22 cellular contexts compared by ENCODE assay signal in genomic region chr5:133317558-133317957, GRCh38.
"Had no signal": no experiment of that assay in that cellular context is flagged by ENCODE, and none has a peak within 500 bp of the region (broad histone marks: within the 10 kb centered on the region; RNA-seq: fewer than 3 reads in every experiment).

No MANE protein-coding gene starts in this region.

- H3K4me1 ChIP-seq: breast epithelium, gastrocnemius medialis, psoas muscle, sigmoid colon, stomach had no signal

- ATAC-seq: activated T-cell treated with anti-CD3 and anti-CD28 coated beads, Interleukin-2, amount 50 U/mL, for 4 hours; gastrocnemius medialis; left ventricle myocardium superior; mucosa of descending colon; psoas muscle; stimulated activated effector memory CD8-positive, alpha-beta T cell treated with anti-CD3 and anti-CD28 coated beads, Interleukin-12 subunit alpha, Interleukin-12 subunit beta, amount 100 ng/mL, for 72 hours had no signal

- H3K27ac Mint-ChIP-seq: activated B cell treated with CpG ODN at 0.5 μM for 24 hours; memory B cell; stimulated activated effector memory CD8-positive, alpha-beta T cell treated with anti-CD3 and anti-CD28 coated beads, Interleukin-12 subunit alpha, Interleukin-12 subunit beta, amount 100 ng/mL, for 72 hours; type B pancreatic cell had no signal

- H3K27ac ChIP-seq: breast epithelium, coronary artery, gastrocnemius medialis, ovary, psoas muscle, sigmoid colon, stomach had no signal

- H3K27me3 Mint-ChIP-seq: activated B cell treated with CpG ODN at 0.5 μM for 24 hours, memory B cell, naive B cell, type B pancreatic cell had no signal

- H3K9me3 Mint-ChIP-seq: activated B cell treated with CpG ODN at 0.5 μM for 24 hours; activated T-cell treated with anti-CD3 and anti-CD28 coated beads, Interleukin-2, amount 50 U/mL, for 4 hours; memory B cell; naive B cell; stimulated activated effector memory CD8-positive, alpha-beta T cell treated with anti-CD3 and anti-CD28 coated beads, Interleukin-12 subunit alpha, Interleukin-12 subunit beta, amount 100 ng/mL, for 72 hours; type B pancreatic cell had no signal

- H3K27me3 ChIP-seq: breast epithelium, gastrocnemius medialis, ovary, sigmoid colon had no signal

- H3K36me3 Mint-ChIP-seq: memory B cell, naive B cell, type B pancreatic cell had no signal

- H3K9me3 ChIP-seq: breast epithelium, gastrocnemius medialis, mucosa of descending colon, ovary, psoas muscle, sigmoid colon, stomach had no signal

- H3K4me3 ChIP-seq: breast epithelium, coronary artery, gastrocnemius medialis, mucosa of descending colon, ovary, psoas muscle, sigmoid colon, stomach had no signal

- H3K4me3 Mint-ChIP-seq: activated B cell treated with CpG ODN at 0.5 μM for 24 hours; activated T-cell treated with anti-CD3 and anti-CD28 coated beads, Interleukin-2, amount 50 U/mL, for 4 hours; memory B cell; naive B cell; stimulated activated effector memory CD8-positive, alpha-beta T cell treated with anti-CD3 and anti-CD28 coated beads, Interleukin-12 subunit alpha, Interleukin-12 subunit beta, amount 100 ng/mL, for 72 hours; type B pancreatic cell had no signal

- DNase-seq: activated B cell treated with CpG ODN at 0.5 μM for 24 hours; activated CD4-positive, alpha-beta T cell treated with anti-CD3 and anti-CD28 coated beads for 48 hours; activated CD8-positive, alpha-beta memory T cell treated with anti-CD3 and anti-CD28 coated beads, Interleukin-2, amount 50 U/mL, for 4 hours; activated effector memory CD4-positive, alpha-beta T cell treated with Interleukin-2 at 50 U/mL for 16 hours; activated naive CD4-positive, alpha-beta T cell treated with anti-CD3 and anti-CD28 coated beads, Interleukin-2, amount 50 U/mL, for 16 hours; activated T-cell treated with anti-CD3 and anti-CD28 coated beads, Interleukin-2, amount 50 U/mL, for 4 hours; erythroblast; gastrocnemius medialis; head of caudate nucleus; left ventricle myocardium superior; mucosa of descending colon; naive B cell; ovary; psoas muscle; sigmoid colon; stimulated activated CD4-positive, alpha-beta T cell treated with anti-CD3 and anti-CD28 coated beads, Interleukin-4, amount 100 ng/mL, for 24 hours; stomach had no signal

- H3K36me3 ChIP-seq: breast epithelium, gastrocnemius medialis, ovary, sigmoid colon, stomach had no signal
